In the genomic region with DNA sequence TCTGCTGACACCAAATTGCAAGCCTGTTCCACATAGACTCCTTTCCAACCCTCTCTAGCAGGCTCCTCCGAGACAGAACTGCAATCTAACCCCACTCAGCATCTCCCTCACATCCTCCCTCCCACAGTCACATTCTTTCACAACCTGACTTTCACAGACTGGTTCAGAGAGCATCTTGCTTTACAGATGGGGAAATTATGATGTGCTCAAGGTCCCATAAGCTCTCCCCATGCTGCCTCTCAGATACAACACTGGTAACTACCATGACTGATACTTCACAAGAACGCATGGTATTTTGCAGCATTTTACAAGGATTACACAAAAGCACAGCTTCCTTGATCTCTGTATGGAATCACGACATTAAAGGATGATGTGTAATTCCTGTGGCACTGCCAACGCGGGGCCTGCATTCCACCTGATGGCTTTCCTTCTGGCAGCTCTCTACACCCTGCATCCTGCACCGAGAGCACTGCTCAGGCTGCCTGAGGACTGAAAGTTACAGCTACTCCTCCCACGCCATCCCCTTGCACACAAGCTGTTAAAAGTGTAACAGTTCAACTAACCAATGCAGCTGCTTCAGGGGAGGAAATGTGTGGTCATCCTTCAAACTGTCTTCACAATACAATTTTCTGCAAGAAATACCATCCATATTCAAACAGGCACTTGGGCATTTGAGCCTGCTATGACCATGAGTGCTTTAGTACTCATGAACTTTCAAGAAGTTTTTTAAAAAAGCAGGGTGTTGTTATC, we compare ENCODE assay signal across 9 cellular contexts. TPM values are rescaled to one million over a fixed set of nuclear protein-coding genes. Genes with fewer than 3 reads are reported as not detected.
DNase-seq lines count a peak whose midpoint lies in the region; ATAC-seq and TF ChIP-seq lines count a peak whose summit lies in the region.
"Had no signal": no experiment of that assay in that cellular context is flagged by ENCODE, and none has a peak within 500 bp of the region (broad histone marks: within the 10 kb centered on the region; RNA-seq: fewer than 3 reads in every experiment).

No MANE protein-coding gene starts in this region.

- H3K23ac ChIP-seq in mesenchymal stem cell (ENCODE audit: low read length in 2 of 2) = no peak overlapping the region

- H3K4ac ChIP-seq in mesenchymal stem cell (ENCODE audit: low read depth in 1 of 2, low read length in 2 of 2) = no peak overlapping the region

- H3K79me1 ChIP-seq in mesenchymal stem cell (replicated peaks; ENCODE audit: low read length, poor library complexity, severe bottlenecking) = peaks cover 20% of the 10 kb centered on the region

- H3K27ac ChIP-seq in DND-41 (ENCODE audit: low read length) (peak overlapping the region; percentile 86), mesenchymal stem cell (ENCODE audit: low read length, poor library complexity, severe bottlenecking) (peak overlapping the region; percentile 71)

- WGBS in mesenchymal stem cell = 90% methylated on average over 7 of the region's 7 CpGs

- H3K36me3 ChIP-seq in DND-41 (ENCODE audit: insufficient read depth, low read length) = peaks cover 30% of the 10 kb centered on the region
- H3K36me3 ChIP-seq in mesenchymal stem cell (ENCODE audit: control insufficient read depth in 1 of 2, insufficient read depth in 2 of 2, low read depth in 1 of 2, low read length in 2 of 2) = peaks cover 21 to 31% of the 10 kb centered on the region in 2 experiments

- H2AK5ac ChIP-seq in mesenchymal stem cell (ENCODE audit: low read length, severe bottlenecking) = no peak overlapping the region

- H4K8ac ChIP-seq in mesenchymal stem cell (ENCODE audit: low read length) = no peak overlapping the region

- TF ChIP-seq CTCF in DND-41 (IDR thresholded peaks at IDR 0.05; ENCODE audit: borderline replicate concordance, extremely low read depth, low read length, poor library complexity, severe bottlenecking) (no peak), type B pancreatic cell (conservative IDR thresholded peaks at IDR 0.05) (no peak)

- peak overlapping the region in 1 of 2 experiments; percentile 23 for H2BK12ac ChIP-seq in mesenchymal stem cell (ENCODE audit: low read length in 2 of 2)

- peak overlapping the region in 1 of 2 experiments; percentile 55 for H3K14ac ChIP-seq in mesenchymal stem cell (ENCODE audit: low read length in 2 of 2)

- H3K4me1 ChIP-seq in DND-41 (ENCODE audit: insufficient read depth, low read length) (peaks cover 78% of the 10 kb centered on the region), mesenchymal stem cell (ENCODE audit: control insufficient read depth, insufficient read depth, low read depth, low read length) (peaks cover 24% of the 10 kb centered on the region)

- no peaks in the 10 kb centered on the region for H3K27me3 ChIP-seq in DND-41 (ENCODE audit: insufficient read depth, low read length, poor library complexity)
- no peaks in the 10 kb centered on the region for H3K27me3 ChIP-seq in mesenchymal stem cell (ENCODE audit: control insufficient read depth in 1 of 2, insufficient read depth in 1 of 2, low read length in 2 of 2)

- no peaks in the 10 kb centered on the region for H3K9me3 Mint-ChIP-seq in activated T-helper 17 cell treated with anti-CD3 and anti-CD28 coated beads, Interleukin-2, amount 50 U/mL, for 72 hours
- no peaks in the 10 kb centered on the region for H3K9me3 Mint-ChIP-seq in type B pancreatic cell

- H3K4me1 Mint-ChIP-seq in activated T-helper 17 cell treated with anti-CD3 and anti-CD28 coated beads, Interleukin-2, amount 50 U/mL, for 72 hours = peaks cover 82% of the 10 kb centered on the region
- peaks cover 45% of the 10 kb centered on the region for H3K4me1 Mint-ChIP-seq in type B pancreatic cell (ENCODE audit: unreplicated experiment)

- DNase-seq in DND-41 (peak; percentile 82), mesenchymal stem cell (no peak), type B pancreatic cell (ENCODE audit: extremely low spot score, unreplicated experiment) (no peak), G401 (ENCODE audit: low spot score) (no peak), RKO (ENCODE audit: low spot score) (no peak)
- peak; percentile 94 for DNase-seq in Jurkat, Clone E6-1 (ENCODE audit: low read depth, low spot score)

- no peak overlapping the region for H4K91ac ChIP-seq in mesenchymal stem cell (ENCODE audit: low read length)

- no peaks in the 10 kb centered on the region for H4K20me1 ChIP-seq in DND-41 (ENCODE audit: insufficient read depth, low read length)

- in situ Hi-C loops in G401 (cut with HindIII; ENCODE audit: low sequenced_read_pairs) = no loop called here

- H3K18ac ChIP-seq in mesenchymal stem cell (ENCODE audit: low read depth in 1 of 2, low read length in 2 of 2) = peak overlapping the region in 1 of 2 experiments; percentile 44

- 0 out of 4 replicates have a peak overlapping the region, but pooled peaks of 1 of the 2 experiments have one; percentile 3 for H3K4me3 ChIP-seq in DND-41 (ENCODE audit: low read depth in 1 of 2, low read length in 2 of 2)
- H3K4me3 ChIP-seq in Jurkat, Clone E6-1 (ENCODE audit: low read length) = peak overlapping the region; percentile 41
- peak overlapping the region in 1 of 2 experiments; percentile 13 for H3K4me3 ChIP-seq in mesenchymal stem cell (ENCODE audit: insufficient read depth in 1 of 2, low read depth in 1 of 2, low read length in 2 of 2)

- ATAC-seq in DND-41 (ENCODE audit: insufficient read depth, low read depth) = peak; percentile 89
- ATAC-seq in GM21381 (IDR thresholded peaks at IDR 0.05; ENCODE audit: unreplicated experiment) = peak; percentile 78
- peak; percentile 60 for ATAC-seq in activated T-helper 17 cell treated with anti-CD3 and anti-CD28 coated beads, Interleukin-2, amount 50 U/mL, for 72 hours (replicated peaks)

- H3K27ac Mint-ChIP-seq in activated T-helper 17 cell treated with anti-CD3 and anti-CD28 coated beads, Interleukin-2, amount 50 U/mL, for 72 hours = peak overlapping the region; percentile 96
- H3K27ac Mint-ChIP-seq in type B pancreatic cell = no peak overlapping the region

- H2AFZ ChIP-seq in DND-41 (ENCODE audit: low read depth, low read length) = no peak overlapping the region
- H2AFZ ChIP-seq in mesenchymal stem cell (ENCODE audit: low read depth, low read length) = no peak overlapping the region

- H3K9ac ChIP-seq in DND-41 (ENCODE audit: low read depth, low read length) (peak overlapping the region; percentile 54), mesenchymal stem cell (ENCODE audit: low read length) (peak overlapping the region; percentile 17)

- H3K4me2 ChIP-seq in DND-41 (ENCODE audit: insufficient read depth, low read length) (peak overlapping the region; percentile 44), mesenchymal stem cell (ENCODE audit: low read length, poor library complexity, severe bottlenecking) (no peak overlapping the region)

- peaks cover 46% of the 10 kb centered on the region for H3K79me2 ChIP-seq in DND-41 (ENCODE audit: insufficient read depth, low read length)

- H2BK5ac ChIP-seq in mesenchymal stem cell (ENCODE audit: low read depth, low read length, poor library complexity, severe bottlenecking) = no peak overlapping the region

- no peak overlapping the region for H2BK15ac ChIP-seq in mesenchymal stem cell (ENCODE audit: low read depth, poor library complexity, severe bottlenecking)

- peak overlapping the region; percentile 78 for H3K4me3 Mint-ChIP-seq in activated T-helper 17 cell treated with anti-CD3 and anti-CD28 coated beads, Interleukin-2, amount 50 U/mL, for 72 hours
- H3K4me3 Mint-ChIP-seq in type B pancreatic cell = peak overlapping the region; percentile 23

- no peaks in the 10 kb centered on the region for H3K9me3 ChIP-seq in DND-41 (ENCODE audit: insufficient read depth, low read length, severe bottlenecking)
- no peaks in the 10 kb centered on the region for H3K9me3 ChIP-seq in mesenchymal stem cell (ENCODE audit: control insufficient read depth, low read length)

- no peaks in the 10 kb centered on the region for H3K27me3 Mint-ChIP-seq in activated T-helper 17 cell treated with anti-CD3 and anti-CD28 coated beads, Interleukin-2, amount 50 U/mL, for 72 hours
- no peaks in the 10 kb centered on the region for H3K27me3 Mint-ChIP-seq in type B pancreatic cell

- H2BK120ac ChIP-seq in mesenchymal stem cell (ENCODE audit: low read depth, low read length) = no peak overlapping the region

- H3K36me3 Mint-ChIP-seq in activated T-helper 17 cell treated with anti-CD3 and anti-CD28 coated beads, Interleukin-2, amount 50 U/mL, for 72 hours (ENCODE audit: low read depth) = peaks cover 72% of the 10 kb centered on the region
- peaks cover 4% of the 10 kb centered on the region for H3K36me3 Mint-ChIP-seq in type B pancreatic cell

RNA-seq across cellular contexts. Expression of a gene that starts 27.6 kb away (rescaled TPM):
- polyA plus RNA-seq in Jurkat, Clone E6-1 (2012; ENCODE audit: insufficient read depth, insufficient read length) = 27.6 TPM
- total RNA-seq in activated T-helper 17 cell treated with anti-CD3 and anti-CD28 coated beads, Interleukin-2, amount 50 U/mL, for 72 hours = 100 to 1,000 TPM in 1 of 2 donors, 10 to 100 TPM in 1; 86.1 to 109 TPM
- 43.1 TPM for polyA plus RNA-seq in mesenchymal stem cell (2013, experiment 1 of 2)
- polyA plus RNA-seq in mesenchymal stem cell (2013, experiment 2 of 2) = 41.2 TPM
- total RNA-seq in type B pancreatic cell (ENCODE audit: low replicate concordance) = 17.4 and 22.1 TPM in 2 replicates
- 9.7 and 13.9 TPM in 2 replicates for total RNA-seq in G401 (2014; rRNA removed; shearing (Covaris generic))

RNA-seq across cellular contexts. Expression of a gene that starts 42.5 kb away (rescaled TPM):
- not detected for polyA plus RNA-seq in Jurkat, Clone E6-1 (2012; ENCODE audit: insufficient read depth, insufficient read length)
- total RNA-seq in activated T-helper 17 cell treated with anti-CD3 and anti-CD28 coated beads, Interleukin-2, amount 50 U/mL, for 72 hours = not detected
- polyA plus RNA-seq in mesenchymal stem cell (2013, experiment 1 of 2) = 0.01 TPM
- polyA plus RNA-seq in mesenchymal stem cell (2013, experiment 2 of 2) = 0.01 TPM
- total RNA-seq in type B pancreatic cell (ENCODE audit: low replicate concordance) = not detected in 2 replicates
- not detected in 2 replicates for total RNA-seq in G401 (2014; rRNA removed; shearing (Covaris generic))
- polyA plus RNA-seq: keratinocyte had no signal

Comparison
In these comparisons a context has a peak if more than half of its experiments do, and no peak if none do; other contexts are left out.
1. DNase-seq: peak in DND-41 (single experiment) and Jurkat, Clone E6-1 (single experiment); none in mesenchymal stem cell (single experiment), type B pancreatic cell (single experiment), G401 (single experiment) and RKO (single experiment).
2. Peak in every context shown above with its lines, with median percentiles within 50 percentile points of each other: ATAC-seq.